Comparison of ENCODE assay signal across 8 cellular contexts in genomic region chr10:92517034-92517655, GRCh38. TPM values are rescaled to one million over a fixed set of nuclear protein-coding genes. Genes with fewer than 3 reads are reported as not detected.
DNase-seq lines count a peak whose midpoint lies in the region; ATAC-seq and TF ChIP-seq lines count a peak whose summit lies in the region.

No MANE protein-coding gene starts in this region.

- H3K9me3 ChIP-seq in lung (ENCODE audit: control insufficient read depth in 2 of 2, insufficient read depth in 1 of 2, low read length in 1 of 2): no peaks in the 10 kb centered on the region

- peak; percentile 63 for ATAC-seq in HG03159 (IDR thresholded peaks at IDR 0.05; ENCODE audit: unreplicated experiment)
- ATAC-seq in lung (ENCODE audit: insufficient read depth, low FRiP score): peak; percentile 79
- no peak for ATAC-seq in GM21528 (IDR thresholded peaks at IDR 0.05; ENCODE audit: low FRiP score, unreplicated experiment)

- no peak overlapping the region for H3K4me3 Mint-ChIP-seq in activated CD4-positive, alpha-beta T cell treated with anti-CD3 and anti-CD28 coated beads, Interleukin-2, amount 10 ng/mL, durations not matched to agents 7 days and 5 days

- peaks cover 6% of the 10 kb centered on the region for H3K4me1 Mint-ChIP-seq in activated CD4-positive, alpha-beta T cell treated with anti-CD3 and anti-CD28 coated beads, Interleukin-2, amount 10 ng/mL, durations not matched to agents 7 days and 5 days

- H3K27me3 Mint-ChIP-seq in activated CD4-positive, alpha-beta T cell treated with anti-CD3 and anti-CD28 coated beads, Interleukin-2, amount 10 ng/mL, durations not matched to agents 7 days and 5 days: no peaks in the 10 kb centered on the region

- peak; percentile 54; the same call in 1 of the 2 replicates for TF ChIP-seq CTCF in GM12875 (IDR thresholded peaks at IDR 0.05; ENCODE audit: borderline replicate concordance, insufficient read depth, low read depth, low read length)
- peak; percentile 72 for TF ChIP-seq CTCF in lung (IDR thresholded peaks at IDR 0.05; ENCODE audit: control extremely low read depth, extremely low read depth)

- no peak overlapping the region for H3K27ac ChIP-seq in lung (ENCODE audit: low read depth in 1 of 2, low read length in 1 of 2)

- H3K4me1 ChIP-seq in lung (ENCODE audit: control insufficient read depth in 2 of 2, insufficient read depth in 2 of 2, low read length in 2 of 2): no peaks in the 10 kb centered on the region

- peaks cover 2 to 8% of the 10 kb centered on the region in 2 donors for H3K36me3 ChIP-seq in lung (ENCODE audit: control insufficient read depth in 2 of 2, insufficient read depth in 2 of 2, low read length in 2 of 2)

- POLR2A ChIA-PET in activated CD4-positive, alpha-beta T cell treated with anti-CD3 and anti-CD28 coated beads, Interleukin-2, amount 10 ng/mL, durations not matched to agents 7 days and 5 days (lab: Charles Lee): interaction anchor here (1.1 kb wide), 1 partner anchor 57 kb away, joined by 3 read pairs; the partner anchor contains the start of gene IDE

- no peaks in the 10 kb centered on the region for H3K27me3 ChIP-seq in lung (ENCODE audit: control insufficient read depth, insufficient read depth)

- CTCF ChIA-PET in activated CD4-positive, alpha-beta T cell treated with anti-CD3 and anti-CD28 coated beads, Interleukin-2, amount 10 ng/mL, durations not matched to agents 7 days and 5 days (lab: Charles Lee): interaction anchor here (0.5 to 2.9 kb wide), 13 partner anchors 11 to 475 kb away, joined by 3 to 11 read pairs (median 3); partner anchors contain the start of gene IDE

- no peaks in the 10 kb centered on the region for H3K9me3 Mint-ChIP-seq in activated CD4-positive, alpha-beta T cell treated with anti-CD3 and anti-CD28 coated beads, Interleukin-2, amount 10 ng/mL, durations not matched to agents 7 days and 5 days

- 49 to 55% methylated on average over 3 of the region's 3 CpGs for WGBS in lung, 2 donors

- H3K27ac Mint-ChIP-seq in activated CD4-positive, alpha-beta T cell treated with anti-CD3 and anti-CD28 coated beads, Interleukin-2, amount 10 ng/mL, durations not matched to agents 7 days and 5 days: no peak overlapping the region

- DNase-seq in NCI-H526 (lab: John Stamatoyannopoulos, UW) (peak; percentile 24 to 72), dedifferentiated amniotic fluid mesenchymal stem cell (ENCODE audit: extremely low spot score) (peak; percentile 83), lung (ENCODE audit: low spot score) (peak; percentile 60)
- peak; percentile 79 for DNase-seq in activated CD4-positive, alpha-beta T cell treated with anti-CD3 and anti-CD28 coated beads, Interleukin-2, amount 10 ng/mL, durations not matched to agents 7 days and 5 days
- peak; percentile 4 to 53 for DNase-seq in stimulated activated CD8-positive, alpha-beta memory T cell treated with anti-CD3 and anti-CD28 coated beads, Interleukin-15, amount 100 ng/mL, for 4 hours (ENCODE audit: low read depth in 2 of 2)

- peaks cover 1% of the 10 kb centered on the region for H3K36me3 Mint-ChIP-seq in activated CD4-positive, alpha-beta T cell treated with anti-CD3 and anti-CD28 coated beads, Interleukin-2, amount 10 ng/mL, durations not matched to agents 7 days and 5 days (ENCODE audit: low read depth)

- no peak overlapping the region for H3K4me3 ChIP-seq in GM12875 (ENCODE audit: low read depth, low read length)
- H3K4me3 ChIP-seq in lung: no peak overlapping the region

RNA-seq across cellular contexts. Expression of gene IDE, which starts 56.7 kb away (rescaled TPM):
- 10 to 100 TPM; 21.7 to 29.0 TPM for total RNA-seq in activated CD4-positive, alpha-beta T cell treated with anti-CD3 and anti-CD28 coated beads, Interleukin-2, amount 10 ng/mL, durations not matched to agents 7 days and 5 days
- 10 to 100 TPM; 31.6 to 39.2 TPM for total RNA-seq in lung
- polyA plus RNA-seq in lung: 10 to 100 TPM in 1 of 2 donors, 1 to 10 TPM in 1; 9.1 to 10.4 TPM

Comparison
In these comparisons a context has a peak if more than half of its experiments do, and no peak if none do; other contexts are left out.
1. DNase-seq: peak in every context shown above with its lines; median percentile 83 in dedifferentiated amniotic fluid mesenchymal stem cell; 79 in activated CD4-positive, alpha-beta T cell treated with anti-CD3 and anti-CD28 coated beads, Interleukin-2, amount 10 ng/mL, durations not matched to agents 7 days and 5 days; 60 in lung; 48 in NCI-H526; 28 in stimulated activated CD8-positive, alpha-beta memory T cell treated with anti-CD3 and anti-CD28 coated beads, Interleukin-15, amount 100 ng/mL, for 4 hours.